ENCODE assay signal across 30 cellular contexts in genomic region chr3:150797155-150797554, GRCh38. TPM values are rescaled to one million over a fixed set of nuclear protein-coding genes. Genes with fewer than 3 reads are reported as not detected.
A peak's percentile ranks its signal among the peaks of the same experiment; 100 is the strongest.
DNase-seq lines count a peak whose midpoint lies in the region; ATAC-seq and TF ChIP-seq lines count a peak whose summit lies in the region.
"Had no signal": no experiment of that assay in that cellular context is flagged by ENCODE, and none has a peak within 500 bp of the region (broad histone marks: within the 10 kb centered on the region; RNA-seq: fewer than 3 reads in every experiment).

No MANE protein-coding gene starts in this region.

- no peaks in the 10 kb centered on the region for H3K36me3 ChIP-seq in RWPE2 (ENCODE audit: low read depth)
- H3K36me3 ChIP-seq: ascending aorta, colonic mucosa, SJCRH30 had no signal

- H3K27ac Mint-ChIP-seq in activated naive CD4-positive, alpha-beta T cell treated with anti-CD3 and anti-CD28 coated beads for 36 hours: no peak overlapping the region
- H3K27ac Mint-ChIP-seq: activated CD8-positive, alpha-beta memory T cell treated with anti-CD3 and anti-CD28 coated beads, Interleukin-2, amount 10 ng/mL, durations not matched to agents 7 days and 5 days; CD4-positive, CD25-positive, alpha-beta regulatory T cell; mesothelial cell of epicardium; progenitor cell of endocrine pancreas had no signal

- peaks cover 6% of the 10 kb centered on the region for H3K27me3 Mint-ChIP-seq in activated naive CD4-positive, alpha-beta T cell treated with anti-CD3 and anti-CD28 coated beads for 36 hours (ENCODE audit: low read depth)
- H3K27me3 Mint-ChIP-seq: progenitor cell of endocrine pancreas had no signal

- no peaks in the 10 kb centered on the region for H3K27me3 ChIP-seq in RWPE2 (ENCODE audit: insufficient read depth, poor library complexity, severe bottlenecking)
- H3K27me3 ChIP-seq: ascending aorta, colonic mucosa, SJCRH30 had no signal

- H3K4me1 ChIP-seq in RWPE2 (ENCODE audit: insufficient read depth, poor library complexity, severe bottlenecking): no peaks in the 10 kb centered on the region
- H3K4me1 ChIP-seq: ascending aorta, colonic mucosa, SJCRH30 had no signal

- H3K4me3 Mint-ChIP-seq in activated naive CD4-positive, alpha-beta T cell treated with anti-CD3 and anti-CD28 coated beads for 36 hours: no peak overlapping the region
- H3K4me3 Mint-ChIP-seq: activated CD8-positive, alpha-beta memory T cell treated with anti-CD3 and anti-CD28 coated beads, Interleukin-2, amount 10 ng/mL, durations not matched to agents 7 days and 5 days; activated naive CD4-positive, alpha-beta T cell treated with anti-CD3 and anti-CD28 coated beads, Interleukin-2, amount 10 ng/mL, durations not matched to agents 7 days and 5 days; CD4-positive, CD25-positive, alpha-beta regulatory T cell; mesothelial cell of epicardium; naive B cell had no signal

- peaks cover 11% of the 10 kb centered on the region for H3K4me1 Mint-ChIP-seq in activated naive CD4-positive, alpha-beta T cell treated with anti-CD3 and anti-CD28 coated beads for 36 hours (ENCODE audit: low read depth)

- intact Hi-C loops in activated naive CD4-positive, alpha-beta T cell treated with anti-CD3 and anti-CD28 coated beads for 36 hours (cut with micrococcal nuclease): no loop called here

- H3K36me3 Mint-ChIP-seq in activated naive CD4-positive, alpha-beta T cell treated with anti-CD3 and anti-CD28 coated beads for 36 hours (ENCODE audit: low read depth): no peaks in the 10 kb centered on the region
- H3K36me3 Mint-ChIP-seq: activated CD8-positive, alpha-beta memory T cell treated with anti-CD3 and anti-CD28 coated beads, Interleukin-2, amount 10 ng/mL, durations not matched to agents 7 days and 5 days; activated naive CD4-positive, alpha-beta T cell treated with anti-CD3 and anti-CD28 coated beads, Interleukin-2, amount 10 ng/mL, durations not matched to agents 7 days and 5 days; CD4-positive, CD25-positive, alpha-beta regulatory T cell; mesothelial cell of epicardium; naive B cell had no signal

- H3K9me3 Mint-ChIP-seq in activated naive CD4-positive, alpha-beta T cell treated with anti-CD3 and anti-CD28 coated beads for 36 hours: no peaks in the 10 kb centered on the region
- H3K9me3 Mint-ChIP-seq: activated naive CD4-positive, alpha-beta T cell treated with anti-CD3 and anti-CD28 coated beads, Interleukin-2, amount 10 ng/mL, durations not matched to agents 7 days and 5 days; CD4-positive, CD25-positive, alpha-beta regulatory T cell; mesothelial cell of epicardium had no signal

- TF ChIP-seq CTCF in RWPE2 (IDR thresholded peaks at IDR 0.05; ENCODE audit: poor library complexity, severe bottlenecking): no peak
- TF ChIP-seq CTCF in epithelial cell of esophagus (IDR thresholded peaks at IDR 0.05; ENCODE audit: insufficient read depth, low read depth, low read length, missing control alignments): no peak

- no peaks in the 10 kb centered on the region for H3K9me3 ChIP-seq in RWPE2 (ENCODE audit: severe bottlenecking)
- H3K9me3 ChIP-seq: ascending aorta, colonic mucosa, SJCRH30 had no signal

- H3K27ac ChIP-seq in RWPE2 (ENCODE audit: poor library complexity, severe bottlenecking): no peak overlapping the region
- H3K27ac ChIP-seq: ascending aorta, colonic mucosa, SJCRH30 had no signal

- DNase-seq in activated naive CD4-positive, alpha-beta T cell treated with anti-CD3 and anti-CD28 coated beads for 36 hours: peak; percentile 19
- no peak for DNase-seq in activated naive CD4-positive, alpha-beta T cell treated with anti-CD3 and anti-CD28 coated beads, Interleukin-2, amount 50 U/mL, for 16 hours
- no peak for DNase-seq in RWPE2 (ENCODE audit: low spot score)
- peak; percentile 75 for DNase-seq in epithelial cell of esophagus (ENCODE audit: low read depth)
- DNase-seq in renal cortical epithelial cell (ENCODE audit: low read depth): peak; percentile 9
- DNase-seq in NCI-H1105 treated with DMSO at 0.1 percent for 48 hours (lab: John Stamatoyannopoulos, UW): no peak
- DNase-seq: activated CD8-positive, alpha-beta memory T cell treated with anti-CD3 and anti-CD28 coated beads, Interleukin-2, amount 10 ng/mL, durations not matched to agents 7 days and 5 days; activated naive CD4-positive, alpha-beta T cell treated with anti-CD3 and anti-CD28 coated beads, Interleukin-2, amount 10 ng/mL, durations not matched to agents 7 days and 5 days; activated T-cell treated with anti-CD3 and anti-CD28 coated beads, Interleukin-2, amount 50 U/mL, for 48 hours; AML-193; Calu3; CD4-positive, CD25-positive, alpha-beta regulatory T cell; colonic mucosa; DMS79; effector CD8-positive, alpha-beta T cell; GDM1; HCEC 1CT; head of caudate nucleus; kidney; naive B cell; NCI-H1694; NCI-H82; SJCRH30; stimulated activated naive CD4-positive, alpha-beta T cell; T-helper 9 cell had no signal

- CTCF ChIA-PET in activated naive CD4-positive, alpha-beta T cell treated with anti-CD3 and anti-CD28 coated beads for 36 hours (lab: Charles Lee): interaction anchor here (2.1 kb wide), 1 partner anchor 9 kb away, joined by 8 read pairs; no protein-coding TSS in a partner anchor

- ATAC-seq in RWPE2 (ENCODE audit: low read depth): 0 out of 3 replicates have a peak, but pooled peaks have one; percentile 21
- ATAC-seq in HG02840 (IDR thresholded peaks at IDR 0.05; ENCODE audit: low FRiP score, unreplicated experiment): no peak
- ATAC-seq: activated CD8-positive, alpha-beta memory T cell treated with anti-CD3 and anti-CD28 coated beads, Interleukin-2, amount 10 ng/mL, durations not matched to agents 7 days and 5 days; sciatic nerve had no signal

- no peak overlapping the region for H3K4me3 ChIP-seq in RWPE2 (ENCODE audit: severe bottlenecking)
- no peak overlapping the region for H3K4me3 ChIP-seq in epithelial cell of esophagus (ENCODE audit: low read length)
- H3K4me3 ChIP-seq: ascending aorta, colonic mucosa, SJCRH30 had no signal

RNA-seq across cellular contexts. Expression of gene SIAH2, which starts 34.2 kb away (rescaled TPM):
- total RNA-seq in activated naive CD4-positive, alpha-beta T cell treated with anti-CD3 and anti-CD28 coated beads for 36 hours: 10 to 100 TPM; 67.1 to 68.8 TPM
- total RNA-seq in renal cortical epithelial cell: 33.7 and 34.7 TPM in 2 replicates

Comparison
In these comparisons a context has a peak if more than half of its experiments do, and no peak if none do; other contexts are left out.
1. DNase-seq: peak in activated naive CD4-positive, alpha-beta T cell treated with anti-CD3 and anti-CD28 coated beads for 36 hours (single experiment), epithelial cell of esophagus (single experiment) and renal cortical epithelial cell (single experiment); none in activated naive CD4-positive, alpha-beta T cell treated with anti-CD3 and anti-CD28 coated beads, Interleukin-2, amount 50 U/mL, for 16 hours (single experiment), RWPE2 (single experiment) and NCI-H1105 treated with DMSO at 0.1 percent for 48 hours (single experiment).